In the genomic region with DNA sequence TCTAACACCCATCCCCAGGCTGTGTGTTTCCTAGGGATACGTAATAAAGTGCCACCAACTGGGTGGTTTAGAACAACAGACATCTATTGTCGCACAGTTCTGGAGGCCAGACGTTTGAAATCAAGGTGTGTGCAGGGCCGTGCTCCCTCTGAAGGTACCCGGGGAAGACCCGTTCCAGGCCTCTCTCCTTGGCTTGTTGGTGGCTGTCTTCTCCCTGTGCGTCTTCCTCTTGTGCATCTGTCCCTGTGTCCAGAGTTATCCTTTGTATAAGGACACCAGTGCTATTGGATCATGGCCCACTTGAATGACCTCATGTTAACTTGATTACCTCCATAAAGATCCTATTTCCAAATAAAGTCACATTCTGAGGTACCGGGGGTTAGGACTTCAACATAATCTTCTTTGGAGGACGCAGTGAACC, we compare ENCODE assay signal across 16 cellular contexts. TPM values are rescaled to one million over a fixed set of nuclear protein-coding genes. Genes with fewer than 3 reads are reported as not detected.
A peak's percentile ranks its signal among the peaks of the same experiment; 100 is the strongest.
DNase-seq lines count a peak whose midpoint lies in the region; ATAC-seq and TF ChIP-seq lines count a peak whose summit lies in the region.
"Had no signal": no experiment of that assay in that cellular context is flagged by ENCODE, and none has a peak within 500 bp of the region (broad histone marks: within the 10 kb centered on the region; RNA-seq: fewer than 3 reads in every experiment).

No MANE protein-coding gene starts in this region.

- H3K4me3 Mint-ChIP-seq in stimulated activated naive B cell treated with anti-CD40 and anti-IgM and Interleukin-4, amounts not matched to agents 10 μg/mL and 1 μg/mL and 100 μg/mL, for 72 hours = no peak overlapping the region
- H3K4me3 Mint-ChIP-seq: dendritic cell treated with granulocyte-macrophage colony-stimulating factor and Interleukin-4, amounts not matched to agents 40 ng/mL and 50 ng/mL, for 4 days; T-helper 1 cell treated with Interleukin-12 subunit alpha and Interleukin-12 subunit beta and Interleukin-4 antibody, amounts not matched to agents 30 μg/mL and 1 μg/mL, for 36 hours had no signal

- peaks cover 18 to 28% of the 10 kb centered on the region in 2 donors for H3K4me1 Mint-ChIP-seq in stimulated activated naive B cell treated with anti-CD40 and anti-IgM and Interleukin-4, amounts not matched to agents 10 μg/mL and 1 μg/mL and 100 μg/mL, for 72 hours

- H3K27ac Mint-ChIP-seq in stimulated activated naive B cell treated with anti-CD40 and anti-IgM and Interleukin-4, amounts not matched to agents 10 μg/mL and 1 μg/mL and 100 μg/mL, for 72 hours = peak overlapping the region; percentile 95
- H3K27ac Mint-ChIP-seq: dendritic cell treated with granulocyte-macrophage colony-stimulating factor and Interleukin-4, amounts not matched to agents 40 ng/mL and 50 ng/mL, for 4 days; T-helper 1 cell treated with Interleukin-12 subunit alpha and Interleukin-12 subunit beta and Interleukin-4 antibody, amounts not matched to agents 30 μg/mL and 1 μg/mL, for 36 hours had no signal

- POLR2A ChIA-PET in Panc1 (lab: Charles Lee) = interaction anchor here (0.5 to 1.3 kb wide), 2 partner anchors 15 to 30 kb away, joined by 3 to 4 read pairs; partner anchors contain the start of gene GRK5

- CTCF ChIA-PET in Panc1 (lab: Charles Lee) = interaction anchor here (0.6 to 1.6 kb wide), 4 partner anchors 14 to 161 kb away, joined by 3 to 14 read pairs (median 7); no protein-coding TSS in a partner anchor

- intact Hi-C loops in Panc1 (cut with micrococcal nuclease; ENCODE audit: unreplicated experiment) (no loop called here), Right ventricle myocardium superior (cut with DNase I) (no loop called here)

- no peak for TF ChIP-seq CTCF in Panc1 (IDR thresholded peaks at IDR 0.05)

- ATAC-seq in Panc1 = peak; percentile 72
- ATAC-seq in Right ventricle myocardium superior (ENCODE audit: poor library complexity) = peak; percentile 23
- no peak for ATAC-seq in stimulated activated naive B cell treated with anti-CD40 and anti-IgM and Interleukin-4, amounts not matched to agents 10 μg/mL and 1 μg/mL and 100 μg/mL, for 72 hours (replicated peaks)
- ATAC-seq in activated CD4-positive, CD25-positive, alpha-beta regulatory T cell treated with anti-CD3 and anti-CD28 coated beads, Interleukin-2, amount 50 U/mL, for 24 hours = no peak
- no peak for ATAC-seq in GM18873 (IDR thresholded peaks at IDR 0.05; ENCODE audit: low FRiP score, unreplicated experiment)

- no peaks in the 10 kb centered on the region for H3K27me3 Mint-ChIP-seq in stimulated activated naive B cell treated with anti-CD40 and anti-IgM and Interleukin-4, amounts not matched to agents 10 μg/mL and 1 μg/mL and 100 μg/mL, for 72 hours

- no peaks in the 10 kb centered on the region for H3K9me3 Mint-ChIP-seq in stimulated activated naive B cell treated with anti-CD40 and anti-IgM and Interleukin-4, amounts not matched to agents 10 μg/mL and 1 μg/mL and 100 μg/mL, for 72 hours
- H3K9me3 Mint-ChIP-seq: dendritic cell treated with granulocyte-macrophage colony-stimulating factor and Interleukin-4, amounts not matched to agents 40 ng/mL and 50 ng/mL, for 4 days; T-helper 1 cell treated with Interleukin-12 subunit alpha and Interleukin-12 subunit beta and Interleukin-4 antibody, amounts not matched to agents 30 μg/mL and 1 μg/mL, for 36 hours had no signal

- H3K4me1 ChIP-seq in Panc1 (ENCODE audit: control insufficient read depth, insufficient read depth, low read length) = peaks cover 32% of the 10 kb centered on the region
- H3K4me1 ChIP-seq in muscle layer of duodenum (ENCODE audit: control insufficient read depth in 1 of 2, insufficient read depth in 2 of 2, low read length in 2 of 2) = peaks cover 20% of the 10 kb centered on the region in 2 donors

- H3K27me3 ChIP-seq in Panc1 (ENCODE audit: control insufficient read depth, insufficient read depth, low read length) (no peaks in the 10 kb centered on the region), muscle layer of duodenum (ENCODE audit: low read depth, low read length) (no peaks in the 10 kb centered on the region)

- peak overlapping the region; percentile 65 for H3K27ac ChIP-seq in Panc1 (ENCODE audit: low read length)
- H3K27ac ChIP-seq in muscle layer of duodenum (ENCODE audit: low read length) = peak overlapping the region; percentile 71

- DNase-seq in Panc1 (ENCODE audit: low read depth, low spot score) = no peak
- no peak for DNase-seq in Right ventricle myocardium superior
- no peak for DNase-seq in stimulated activated naive B cell treated with anti-CD40 and anti-IgM and Interleukin-4, amounts not matched to agents 10 μg/mL and 1 μg/mL and 100 μg/mL, for 72 hours
- DNase-seq in activated CD4-positive, alpha-beta T cell treated with anti-CD3 and anti-CD28 coated beads for 48 hours = no peak
- DNase-seq in NCI-H146 treated with DMSO at 0.1 percent for 48 hours (lab: John Stamatoyannopoulos, UW; ENCODE audit: unreplicated experiment) = no peak
- DNase-seq: activated CD4-positive, alpha-beta T cell treated with anti-CD3 and anti-CD28 coated beads for 4 hours; activated T-cell treated with anti-CD3 and anti-CD28 coated beads, Interleukin-2, amount 50 U/mL, for 48 hours; NCI-H1694 treated with DMSO at 0.1 percent for 48 hours; NCI-H524; stimulated activated CD4-positive, alpha-beta T cell treated with anti-CD3 and anti-CD28 coated beads, Interleukin-2, amount 100 ng/mL, for 24 hours; stimulated activated CD8-positive, alpha-beta memory T cell treated with anti-CD3 and anti-CD28 coated beads, Interleukin-4, amount 100 ng/mL, for 48 hours had no signal

- H3K9me3 ChIP-seq in Panc1 (ENCODE audit: control insufficient read depth, insufficient read depth, low read depth, low read length) (no peaks in the 10 kb centered on the region), muscle layer of duodenum (ENCODE audit: control insufficient read depth in 1 of 2, low read length in 2 of 2) (no peaks in the 10 kb centered on the region)

- H3K36me3 Mint-ChIP-seq in stimulated activated naive B cell treated with anti-CD40 and anti-IgM and Interleukin-4, amounts not matched to agents 10 μg/mL and 1 μg/mL and 100 μg/mL, for 72 hours = no peaks in the 10 kb centered on the region

- peak overlapping the region; percentile 1 to 26; a peak in 1 of 4 replicates for H3K4me3 ChIP-seq in Panc1 (ENCODE audit: low read depth in 2 of 2, low read length in 2 of 2)
- no peak overlapping the region for H3K4me3 ChIP-seq in muscle layer of duodenum (ENCODE audit: low read depth in 1 of 2, low read length in 2 of 2)

- no peaks in the 10 kb centered on the region for H3K36me3 ChIP-seq in Panc1 (ENCODE audit: control insufficient read depth, insufficient read depth, low read length)
- no peaks in the 10 kb centered on the region for H3K36me3 ChIP-seq in muscle layer of duodenum (ENCODE audit: control insufficient read depth in 1 of 2, insufficient read depth in 2 of 2, low read length in 2 of 2)

- in situ Hi-C loops in Panc1 (cut with HindIII; ENCODE audit: low pct_unique_long_range_greater_than_20kb, low sequenced_read_pairs) = no loop called here

- no TSS peak for BruUV-seq in Panc1 (replicated peaks; lab: Mats Ljungman, UMichigan)

RNA-seq across cellular contexts. Expression of gene GRK5, which starts 15.6 kb away (rescaled TPM):
- total RNA-seq in Panc1 (2021; ENCODE audit: unreplicated experiment) = 29.0 TPM
- polyA plus RNA-seq in Panc1 (2012; ENCODE audit: insufficient read length) = 23.6 TPM
- 47.6 TPM for total RNA-seq in Right ventricle myocardium superior

RNA-seq across cellular contexts. Expression of gene PRDX3, which starts 44.4 kb away (rescaled TPM):
- 235 TPM for total RNA-seq in Panc1 (2021; ENCODE audit: unreplicated experiment)
- polyA plus RNA-seq in Panc1 (2012; ENCODE audit: insufficient read length) = 145 TPM
- total RNA-seq in Right ventricle myocardium superior = 261 TPM

RNA-seq across cellular contexts. Expression of gene SFXN4, which starts 57.5 kb away (rescaled TPM):
- total RNA-seq in Panc1 (2021; ENCODE audit: unreplicated experiment) (67.0 TPM), Right ventricle myocardium superior (48.2 TPM)
- polyA plus RNA-seq in Panc1 (2012; ENCODE audit: insufficient read length) = 56.5 TPM

Comparison
In these comparisons a context has a peak if more than half of its experiments do, and no peak if none do; other contexts are left out.
1. ATAC-seq: peak in Panc1 (single experiment) and Right ventricle myocardium superior (single experiment); none in stimulated activated naive B cell treated with anti-CD40 and anti-IgM and Interleukin-4, amounts not matched to agents 10 μg/mL and 1 μg/mL and 100 μg/mL, for 72 hours (0 of 2), activated CD4-positive, CD25-positive, alpha-beta regulatory T cell treated with anti-CD3 and anti-CD28 coated beads, Interleukin-2, amount 50 U/mL, for 24 hours (0 of 2) and GM18873 (single experiment).
2. H3K4me3 ChIP-seq: peak in Panc1 (2 of 2); none in muscle layer of duodenum (0 of 2).